ENCODE assay signal across 14 cellular contexts in genomic region chr4:54840430-54840829, GRCh38.
"Had no signal": no experiment of that assay in that cellular context is flagged by ENCODE, and none has a peak within 500 bp of the region (broad histone marks: within the 10 kb centered on the region; RNA-seq: fewer than 3 reads in every experiment).

No MANE protein-coding gene starts in this region.

- DNase-seq: activated CD4-positive, alpha-beta T cell treated with anti-CD3 and anti-CD28 coated beads, Interleukin-2, amount 10 ng/mL, durations not matched to agents 24 days and 14 days; activated CD8-positive, alpha-beta T cell treated with anti-CD3 and anti-CD28 coated beads for 36 hours; activated naive CD4-positive, alpha-beta T cell treated with anti-CD3 and anti-CD28 coated beads for 36 hours; activated T-cell treated with anti-CD3 and anti-CD28 coated beads, Interleukin-2, amount 50 U/mL, for 1 hour; central memory CD4-positive, alpha-beta T cell; naive B cell; stimulated activated CD4-positive, alpha-beta T cell treated with anti-CD3 and anti-CD28 coated beads, Interleukin-2, amount 100 ng/mL, for 24 hours; stimulated activated naive CD8-positive, alpha-beta T cell treated with anti-CD3 and anti-CD28 coated beads, Interleukin-15, Interleukin-2, amounts not matched to agents 100 U/mL and 50 U/mL, for 24 hours; tibial artery had no signal

- H3K9me3 ChIP-seq: colonic mucosa, mucosa of descending colon, prostate gland, right atrium auricular region, tibial artery had no signal

- H3K27me3 ChIP-seq: colonic mucosa, right atrium auricular region, tibial artery had no signal

- H3K27ac ChIP-seq: colonic mucosa, prostate gland, right atrium auricular region, tibial artery had no signal

- H3K36me3 ChIP-seq: colonic mucosa, prostate gland, right atrium auricular region, tibial artery had no signal

- ATAC-seq: activated CD8-positive, alpha-beta T cell treated with anti-CD3 and anti-CD28 coated beads for 36 hours; activated T-helper 17 cell treated with anti-CD3 and anti-CD28 coated beads, Interleukin-2, amount 50 U/mL, for 72 hours; stimulated activated naive CD8-positive, alpha-beta T cell treated with anti-CD3 and anti-CD28 coated beads, Interleukin-15, Interleukin-2, amounts not matched to agents 100 U/mL and 50 U/mL, for 24 hours had no signal

- H3K4me1 ChIP-seq: colonic mucosa, prostate gland, right atrium auricular region had no signal

- H3K4me3 ChIP-seq: colonic mucosa, mucosa of descending colon, prostate gland, right atrium auricular region, tibial artery had no signal
